ENCODE assay signal across 27 cellular contexts in the genomic region with DNA sequence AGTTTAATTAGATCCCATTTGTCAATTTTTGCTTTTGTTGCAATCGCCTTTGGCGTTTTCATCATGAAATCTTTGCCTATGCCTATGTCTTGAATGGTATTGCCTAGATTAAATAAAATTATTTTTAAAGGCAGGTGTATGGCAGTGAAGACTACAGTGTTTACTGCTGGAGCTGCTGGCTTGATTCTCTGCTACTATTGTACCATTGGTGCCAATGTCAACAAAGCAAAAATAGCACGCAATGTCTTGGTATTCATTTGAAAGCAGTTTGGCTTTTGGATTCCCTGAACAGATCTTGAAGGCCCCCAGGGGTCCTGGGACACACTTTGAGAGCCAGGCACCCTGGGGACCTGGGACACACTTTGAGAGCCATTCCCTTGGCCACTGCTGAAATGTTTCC.
"Had no signal": no experiment of that assay in that cellular context is flagged by ENCODE, and none has a peak within 500 bp of the region (broad histone marks: within the 10 kb centered on the region; RNA-seq: fewer than 3 reads in every experiment).

No MANE protein-coding gene starts in this region.

- H3K27ac ChIP-seq: adrenal gland, body of pancreas, brain microvascular endothelial cell, WERI-Rb-1 had no signal

- DNase-seq: activated CD4-positive, alpha-beta memory T cell treated with anti-CD3 and anti-CD28 coated beads, Interleukin-2, amount 10 ng/mL, durations not matched to agents 7 days and 5 days; activated CD4-positive, alpha-beta T cell treated with anti-CD3 and anti-CD28 coated beads for 1 hour; activated CD4-positive, alpha-beta T cell treated with anti-CD3 and anti-CD28 coated beads for 36 hours; activated CD4-positive, alpha-beta T cell treated with anti-CD3 and anti-CD28 coated beads for 48 hours; activated CD4-positive, alpha-beta T cell treated with anti-CD3 and anti-CD28 coated beads, Interleukin-2, amount 10 ng/mL, durations not matched to agents 7 days and 5 days; activated CD4-positive, alpha-beta T cell treated with anti-CD3 and anti-CD28 coated beads, Interleukin-2, amount 50 U/mL, for 48 hours; activated CD4-positive, CD25-positive, alpha-beta regulatory T cell; activated CD8-positive, alpha-beta memory T cell treated with anti-CD3 and anti-CD28 coated beads for 24 hours; activated CD8-positive, alpha-beta memory T cell treated with anti-CD3 and anti-CD28 coated beads, Interleukin-2, amount 10 ng/mL, durations not matched to agents 7 days and 5 days; activated CD8-positive, alpha-beta memory T cell treated with anti-CD3 and anti-CD28 coated beads, Interleukin-2, amount 50 U/mL, for 48 hours; activated CD8-positive, alpha-beta T cell treated with anti-CD3 and anti-CD28 coated beads, Interleukin-2, amount 10 ng/mL, durations not matched to agents 7 days and 5 days; activated effector memory CD4-positive, alpha-beta T cell treated with anti-CD3 and anti-CD28 coated beads, Interleukin-2, amount 50 U/mL, for 16 hours; activated gamma-delta T cell treated with Interleukin-2 at 50 U/mL for 16 hours; activated naive CD4-positive, alpha-beta T cell; activated naive CD4-positive, alpha-beta T cell treated with anti-CD3 and anti-CD28 coated beads for 36 hours; activated naive CD4-positive, alpha-beta T cell treated with anti-CD3 and anti-CD28 coated beads, Interleukin-2, amount 50 U/mL, for 16 hours; activated naive CD8-positive, alpha-beta T cell treated with anti-CD3 and anti-CD28 coated beads for 36 hours; activated T-cell treated with anti-CD3 and anti-CD28 coated beads, Interleukin-2, amount 50 U/mL, for 24 hours; activated T-cell treated with anti-CD3 and anti-CD28 coated beads, Interleukin-2, amount 50 U/mL, for 72 hours; adrenal gland; amniotic stem cell; body of pancreas; brain microvascular endothelial cell; central memory CD4-positive, alpha-beta T cell; T-helper 2 cell; T-helper 9 cell; WERI-Rb-1 had no signal
